8 cellular contexts compared by ENCODE assay signal in the genomic region with DNA sequence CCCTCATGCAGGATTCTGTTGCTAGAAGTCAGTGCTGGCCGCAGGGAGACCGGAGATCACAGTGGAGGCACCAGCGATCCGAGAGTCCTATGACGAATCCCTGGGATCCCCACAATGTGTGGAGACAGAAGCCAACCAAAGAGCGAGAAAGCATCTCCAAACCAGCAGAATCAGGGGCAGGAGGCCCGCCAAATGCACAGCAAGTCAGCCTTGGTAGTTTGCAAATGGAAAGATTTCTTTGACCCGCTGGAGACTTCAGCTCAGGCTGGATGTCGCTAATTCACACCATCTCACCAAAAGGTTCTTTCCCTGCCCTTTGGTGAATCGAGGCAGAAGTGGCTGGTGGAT. TPM values are rescaled to one million over a fixed set of nuclear protein-coding genes. Genes with fewer than 3 reads are reported as not detected.
DNase-seq lines count a peak whose midpoint lies in the region; ATAC-seq and TF ChIP-seq lines count a peak whose summit lies in the region.

No MANE protein-coding gene starts in this region.

- no peak for TF ChIP-seq CTCF in CD14-positive monocyte (IDR thresholded peaks at IDR 0.05)

- H3K14ac ChIP-seq in neuronal stem cell (ENCODE audit: low read length): no peak overlapping the region

- H3K4me1 ChIP-seq in NT2/D1 (ENCODE audit: insufficient read depth, insufficient read length) (peaks cover 2% of the 10 kb centered on the region), endocrine pancreas (ENCODE audit: control insufficient read depth, insufficient read depth, low read length) (peaks cover 15% of the 10 kb centered on the region), neuronal stem cell (ENCODE audit: control insufficient read depth in 2 of 2, insufficient read depth in 1 of 2, low read depth in 1 of 2, low read length in 2 of 2) (peaks cover 3 to 5% of the 10 kb centered on the region in 2 donors)

- DNase-seq in CD14-positive monocyte (ENCODE audit: low spot score) (no peak), NT2/D1 (ENCODE audit: low read depth, low spot score) (no peak), neuronal stem cell (ENCODE audit: low spot score) (no peak), DMS79 treated with DMSO at 0.1 percent for 48 hours (lab: John Stamatoyannopoulos, UW) (no peak), NCI-H82 treated with DMSO at 0.1 percent for 48 hours (lab: John Stamatoyannopoulos, UW; ENCODE audit: unreplicated experiment) (no peak)

- H2BK12ac ChIP-seq in neuronal stem cell (ENCODE audit: low read length): no peak overlapping the region

- H3K36me3 Mint-ChIP-seq in CD14-positive monocyte: peaks cover 0 to 1% of the 10 kb centered on the region in 2 donors

- H3K4me3 Mint-ChIP-seq in CD14-positive monocyte: peak overlapping the region; percentile 85 to 89

- intact Hi-C loops in CD14-positive monocyte (cut with micrococcal nuclease): no loop called here

- H2BK120ac ChIP-seq in neuronal stem cell (ENCODE audit: low read depth, low read length): no peak overlapping the region

- H3K4me3 ChIP-seq in NT2/D1 (ENCODE audit: insufficient read length, low read depth): peak overlapping the region; percentile 69
- no peak overlapping the region for H3K4me3 ChIP-seq in endocrine pancreas (ENCODE audit: control insufficient read depth, insufficient read depth, low read length)
- H3K4me3 ChIP-seq in neuronal stem cell (ENCODE audit: low read length in 2 of 2): peak overlapping the region; percentile 77 to 89

- H3K4me2 ChIP-seq in neuronal stem cell (ENCODE audit: insufficient read depth, low read length, poor library complexity, severe bottlenecking): peak overlapping the region; percentile 55

- peaks cover 4% of the 10 kb centered on the region for H3K79me1 ChIP-seq in neuronal stem cell (ENCODE audit: low read depth, low read length)

- peaks cover 0 to 3% (median 0%) of the 10 kb centered on the region in 7 donors for H3K9me3 Mint-ChIP-seq in CD14-positive monocyte

- no peak overlapping the region for H3K27ac Mint-ChIP-seq in CD14-positive monocyte

- H3K27me3 Mint-ChIP-seq in CD14-positive monocyte (ENCODE audit: low read depth in 3 of 3): peaks cover 11 to 12% (median 12%) of the 10 kb centered on the region in 3 donors

- no peak overlapping the region for H4K91ac ChIP-seq in neuronal stem cell (ENCODE audit: low read depth, low read length, poor library complexity)

- peaks cover 15% of the 10 kb centered on the region for H3K27me3 ChIP-seq in NT2/D1 (ENCODE audit: insufficient read depth, insufficient read length)
- H3K27me3 ChIP-seq in endocrine pancreas (ENCODE audit: control insufficient read depth, insufficient read depth, low read length): no peaks in the 10 kb centered on the region
- peaks cover 0 to 13% (median 6%) of the 10 kb centered on the region in 3 experiments for H3K27me3 ChIP-seq in neuronal stem cell (ENCODE audit: control insufficient read depth in 3 of 3, insufficient read depth in 3 of 3, low read depth in 1 of 3, low read length in 3 of 3)

- peaks cover 34% of the 10 kb centered on the region for H3K4me1 Mint-ChIP-seq in CD14-positive monocyte

- no CpG with 5 or more reads among the region's 10 CpGs for WGBS in neuronal stem cell (ENCODE audit: extremely low coverage in 2 of 2, insufficient read length in 2 of 2, insufficient replicate concordance in 1 of 2), 2 donors

- no peak overlapping the region for H3K4ac ChIP-seq in neuronal stem cell (ENCODE audit: low read length)

- no peak overlapping the region for H2BK5ac ChIP-seq in neuronal stem cell (ENCODE audit: low read length)

- H3K9ac ChIP-seq in NT2/D1 (ENCODE audit: insufficient read length, low read depth): peak overlapping the region; percentile 58
- peak overlapping the region; percentile 5 for H3K9ac ChIP-seq in endocrine pancreas (ENCODE audit: control insufficient read depth, insufficient read depth, low read length)
- H3K9ac ChIP-seq in neuronal stem cell (ENCODE audit: low read depth, low read length, poor library complexity): peak overlapping the region; percentile 79

- H4K8ac ChIP-seq in neuronal stem cell (ENCODE audit: low read depth, low read length): no peak overlapping the region

- H3K9me3 ChIP-seq in NT2/D1 (ENCODE audit: insufficient read depth, low read length) (no peaks in the 10 kb centered on the region), endocrine pancreas (ENCODE audit: control insufficient read depth, low read length) (no peaks in the 10 kb centered on the region), neuronal stem cell (replicated peaks in 1 of 2; ENCODE audit: control insufficient read depth in 2 of 2, insufficient read depth in 1 of 2, low read depth in 1 of 2, low read length in 2 of 2) (peaks cover 0 to 6% of the 10 kb centered on the region in 2 donors)

- H3K36me3 ChIP-seq in NT2/D1 (ENCODE audit: insufficient read depth, insufficient read length, low read length): no peaks in the 10 kb centered on the region
- no peaks in the 10 kb centered on the region for H3K36me3 ChIP-seq in endocrine pancreas (ENCODE audit: control insufficient read depth, insufficient read depth, low read length)
- no peaks in the 10 kb centered on the region for H3K36me3 ChIP-seq in neuronal stem cell (replicated peaks in 1 of 2; ENCODE audit: control insufficient read depth in 2 of 2, insufficient read depth in 2 of 2, low read length in 2 of 2)

- no peak overlapping the region for H3K23ac ChIP-seq in neuronal stem cell (ENCODE audit: low read depth, low read length, poor library complexity)

- peak overlapping the region; percentile 92 for H2AFZ ChIP-seq in neuronal stem cell (ENCODE audit: low read length)

- peak overlapping the region; percentile 28 for H2BK15ac ChIP-seq in neuronal stem cell (ENCODE audit: low read length)

- peak overlapping the region; percentile 84 for H3K18ac ChIP-seq in neuronal stem cell (ENCODE audit: low read length)

- H3K27ac ChIP-seq in neuronal stem cell (replicated peaks; ENCODE audit: low read length): no peak overlapping the region

- H2AK5ac ChIP-seq in neuronal stem cell (ENCODE audit: low read depth, low read length): no peak overlapping the region

- no peak for ATAC-seq in HG03565 (IDR thresholded peaks at IDR 0.05; ENCODE audit: unreplicated experiment)
- no peak for ATAC-seq in GM21737 (IDR thresholded peaks at IDR 0.05; ENCODE audit: unreplicated experiment)

RNA-seq across cellular contexts. Expression of gene PKD2, which starts 0.5 kb away (rescaled TPM):
- polyA plus RNA-seq in CD14-positive monocyte: 1 to 10 TPM; 1.2 to 2.4 TPM
- 10.3 TPM for polyA plus RNA-seq in neuronal stem cell (2013, experiment 1 of 2)
- 11.0 TPM for polyA plus RNA-seq in neuronal stem cell (2013, experiment 2 of 2)

RNA-seq across cellular contexts. Expression of gene SPP1, which starts 31.4 kb away (rescaled TPM):
- polyA plus RNA-seq in CD14-positive monocyte: not detected
- 1.2 TPM for polyA plus RNA-seq in neuronal stem cell (2013, experiment 1 of 2)
- 1.6 TPM for polyA plus RNA-seq in neuronal stem cell (2013, experiment 2 of 2)

Comparison
In these comparisons a context has a peak if more than half of its experiments do, and no peak if none do; other contexts are left out.
1. H3K9ac ChIP-seq: peak in every context shown above with its lines; median percentile 79 in neuronal stem cell; 58 in NT2/D1; 5 in endocrine pancreas.